Comparison of ENCODE assay signal across 18 cellular contexts in the genomic region with DNA sequence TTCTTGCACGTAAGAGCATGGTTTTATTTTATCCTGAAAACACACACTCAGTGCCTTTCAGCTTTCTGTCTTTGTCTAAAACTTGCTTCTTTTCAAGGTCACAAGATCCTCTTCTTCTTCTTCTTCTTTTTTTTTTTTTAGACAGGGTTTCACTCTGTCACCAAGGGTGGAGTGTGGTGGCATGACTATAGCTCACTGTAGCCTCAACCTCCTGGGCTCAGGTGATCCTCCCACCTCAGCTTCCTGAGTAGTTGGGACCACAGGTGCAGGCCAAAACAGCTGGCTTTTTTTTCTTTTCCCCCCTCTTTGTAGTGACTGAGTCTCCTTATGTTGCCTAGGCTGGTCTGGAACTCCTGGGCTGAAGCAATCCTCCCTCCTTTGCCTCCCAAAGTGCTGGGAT. TPM values are rescaled to one million over a fixed set of nuclear protein-coding genes. Genes with fewer than 3 reads are reported as not detected.
DNase-seq lines count a peak whose midpoint lies in the region; ATAC-seq and TF ChIP-seq lines count a peak whose summit lies in the region.
"Had no signal": no experiment of that assay in that cellular context is flagged by ENCODE, and none has a peak within 500 bp of the region (broad histone marks: within the 10 kb centered on the region; RNA-seq: fewer than 3 reads in every experiment).

No MANE protein-coding gene starts in this region.

- TF ChIP-seq CTCF in MM.1S (IDR thresholded peaks at IDR 0.05; ENCODE audit: low read length) (no peak), brain (conservative IDR thresholded peaks at IDR 0.05) (no peak), upper lobe of left lung (IDR thresholded peaks at IDR 0.05) (no peak), WTC11 (IDR thresholded peaks at IDR 0.05) (no peak)

- H3K9me3 ChIP-seq in MM.1S (replicated peaks; ENCODE audit: insufficient read depth, low read length) (no peaks in the 10 kb centered on the region), neuron (ENCODE audit: low read length) (no peaks in the 10 kb centered on the region), upper lobe of left lung (no peaks in the 10 kb centered on the region)
- H3K9me3 ChIP-seq: A549; BLaER1 treated with 17β-estradiol and CSF1 and Interleukin-3, amounts not matched to agents 10 nM and 100 nM; MG63 had no signal

- intact Hi-C loops in activated naive CD4-positive, alpha-beta T cell treated with anti-CD3 and anti-CD28 coated beads for 36 hours (cut with micrococcal nuclease), result no loop called here

- CTCF ChIA-PET in activated naive CD4-positive, alpha-beta T cell treated with anti-CD3 and anti-CD28 coated beads for 36 hours (lab: Charles Lee), result interaction anchor here (0.6 to 2.0 kb wide), 3 partner anchors 12 to 32 kb away, joined by 3 to 5 read pairs (median 4); no protein-coding TSS in a partner anchor
- CTCF ChIA-PET in WTC11 (lab: Charles Lee), result interaction anchor here (0.7 to 1.9 kb wide), 5 partner anchors 12 to 55 kb away, joined by 3 to 6 read pairs (median 4); partner anchors contain the start of genes PHKG2 and ZNF629

- no peak for DNase-seq in activated naive CD4-positive, alpha-beta T cell treated with anti-CD3 and anti-CD28 coated beads for 36 hours
- peak; percentile 66 for DNase-seq in MM.1S
- no peak for DNase-seq in upper lobe of left lung
- DNase-seq in WTC11 (ENCODE audit: low spot score), result no peak
- DNase-seq: GDM1, MG63, NCI-H1417, NCI-H187 treated with DMSO at 0.1 percent for 48 hours, PC-3 had no signal

- POLR2A ChIA-PET in WTC11 (lab: Charles Lee), result no interaction called here

- H3K27ac Mint-ChIP-seq in activated naive CD4-positive, alpha-beta T cell treated with anti-CD3 and anti-CD28 coated beads, Interleukin-2, amount 50 U/mL, for 24 hours, result no peak overlapping the region
- no peak overlapping the region for H3K27ac Mint-ChIP-seq in activated naive CD4-positive, alpha-beta T cell treated with anti-CD3 and anti-CD28 coated beads for 36 hours
- H3K27ac Mint-ChIP-seq in brain, result peak overlapping the region in 2 of 5 experiments; percentile 33 to 68
- no peak overlapping the region for H3K27ac Mint-ChIP-seq in WTC11
- H3K27ac Mint-ChIP-seq: GM23338 had no signal

- peak overlapping the region; percentile 58 for H3K4me2 ChIP-seq in MM.1S (ENCODE audit: low read depth, low read length)
- H3K4me2 ChIP-seq: A549, GM23338, KMS-11 had no signal

- peaks cover 19% of the 10 kb centered on the region for H3K4me1 Mint-ChIP-seq in activated naive CD4-positive, alpha-beta T cell treated with anti-CD3 and anti-CD28 coated beads, Interleukin-2, amount 50 U/mL, for 24 hours
- H3K4me1 Mint-ChIP-seq in activated naive CD4-positive, alpha-beta T cell treated with anti-CD3 and anti-CD28 coated beads for 36 hours (ENCODE audit: low read depth), result peaks cover 19% of the 10 kb centered on the region
- H3K4me1 Mint-ChIP-seq in brain (peaks cover 22% of the 10 kb centered on the region), WTC11 (peaks cover 14% of the 10 kb centered on the region)

- no peaks in the 10 kb centered on the region for H3K9me2 ChIP-seq in MM.1S (replicated peaks; ENCODE audit: insufficient read depth, low read length)

- H4K20me1 ChIP-seq in MM.1S (ENCODE audit: insufficient read depth, low read length), result no peaks in the 10 kb centered on the region
- H4K20me1 ChIP-seq: BLaER1 treated with 17β-estradiol and CSF1 and Interleukin-3, amounts not matched to agents 10 nM and 100 nM had no signal

- peaks cover 30% of the 10 kb centered on the region for H3F3A ChIP-seq in MM.1S (ENCODE audit: insufficient read depth, low read length)

- H3K4me3 Mint-ChIP-seq in activated naive CD4-positive, alpha-beta T cell treated with anti-CD3 and anti-CD28 coated beads, Interleukin-2, amount 50 U/mL, for 24 hours, result peak overlapping the region; percentile 19
- H3K4me3 Mint-ChIP-seq in activated naive CD4-positive, alpha-beta T cell treated with anti-CD3 and anti-CD28 coated beads for 36 hours, result no peak overlapping the region
- peak overlapping the region in 3 of 5 experiments; percentile 7 to 68 (median 15) for H3K4me3 Mint-ChIP-seq in brain
- H3K4me3 Mint-ChIP-seq in WTC11, result no peak overlapping the region
- H3K4me3 Mint-ChIP-seq: GM23338 had no signal

- no peaks in the 10 kb centered on the region for H3K79me2 ChIP-seq in MM.1S (ENCODE audit: low read length)

- H3K9ac ChIP-seq in MM.1S (ENCODE audit: low read length), result peak overlapping the region; percentile 12; the same call in 1 of the 2 replicates
- H3K9ac ChIP-seq: KMS-11 had no signal

- H3K4me1 ChIP-seq in MM.1S (ENCODE audit: low read length) (peaks cover 18% of the 10 kb centered on the region), neuron (ENCODE audit: insufficient read depth, low read length) (peaks cover 10% of the 10 kb centered on the region), upper lobe of left lung (peaks cover 13 to 23% (median 14%) of the 10 kb centered on the region in 4 donors)

- no peak for TF ChIP-seq EP300 in upper lobe of left lung (IDR thresholded peaks at IDR 0.05)

- no peaks in the 10 kb centered on the region for H3K36me3 ChIP-seq in MM.1S (replicated peaks; ENCODE audit: insufficient read depth, low read length)
- no peaks in the 10 kb centered on the region for H3K36me3 ChIP-seq in neuron (ENCODE audit: insufficient read depth, low read length)
- no peaks in the 10 kb centered on the region for H3K36me3 ChIP-seq in upper lobe of left lung
- H3K36me3 ChIP-seq: BLaER1 treated with 17β-estradiol and CSF1 and Interleukin-3, amounts not matched to agents 10 nM and 100 nM; MG63 had no signal

- H2AFZ ChIP-seq in MM.1S (ENCODE audit: low read length) (peak overlapping the region; percentile 79), neuron (ENCODE audit: low read depth, low read length) (peak overlapping the region; percentile 76)
- H2AFZ ChIP-seq: GM23338 had no signal

- no peaks in the 10 kb centered on the region for H3K36me3 Mint-ChIP-seq in activated naive CD4-positive, alpha-beta T cell treated with anti-CD3 and anti-CD28 coated beads, Interleukin-2, amount 50 U/mL, for 24 hours
- H3K36me3 Mint-ChIP-seq in activated naive CD4-positive, alpha-beta T cell treated with anti-CD3 and anti-CD28 coated beads for 36 hours (ENCODE audit: low read depth), result no peaks in the 10 kb centered on the region
- H3K36me3 Mint-ChIP-seq in brain (no peaks in the 10 kb centered on the region), WTC11 (no peaks in the 10 kb centered on the region)

- H3K4me3 ChIP-seq in MM.1S (ENCODE audit: low read length) (no peak overlapping the region), neuron (ENCODE audit: low read length) (no peak overlapping the region), upper lobe of left lung (no peak overlapping the region)
- H3K4me3 ChIP-seq: A549; BLaER1 treated with 17β-estradiol and CSF1 and Interleukin-3, amounts not matched to agents 10 nM and 100 nM; GM12878; GM23338; MG63 had no signal

- WGBS in upper lobe of left lung, 2 donors, result 53 to 75% methylated on average over 1 of the region's 1 CpG

- H3K27me3 ChIP-seq in MM.1S (replicated peaks; ENCODE audit: insufficient read depth, low read length) (no peaks in the 10 kb centered on the region), neuron (ENCODE audit: insufficient read depth, low read length) (no peaks in the 10 kb centered on the region), upper lobe of left lung (no peaks in the 10 kb centered on the region)
- H3K27me3 ChIP-seq: MG63 had no signal

- H3K9me3 Mint-ChIP-seq in activated naive CD4-positive, alpha-beta T cell treated with anti-CD3 and anti-CD28 coated beads, Interleukin-2, amount 50 U/mL, for 24 hours, result no peaks in the 10 kb centered on the region
- no peaks in the 10 kb centered on the region for H3K9me3 Mint-ChIP-seq in activated naive CD4-positive, alpha-beta T cell treated with anti-CD3 and anti-CD28 coated beads for 36 hours
- H3K9me3 Mint-ChIP-seq in brain (no peaks in the 10 kb centered on the region), WTC11 (no peaks in the 10 kb centered on the region)

- ATAC-seq in upper lobe of left lung (ENCODE audit: low FRiP score in 2 of 2) (no peak), WTC11 (no peak), GM21367 (IDR thresholded peaks at IDR 0.05; ENCODE audit: unreplicated experiment) (no peak)
- ATAC-seq: A549, GM12878, GM23338, PC-3 had no signal

- H3K27ac ChIP-seq in MM.1S (ENCODE audit: low read length) (peak overlapping the region; percentile 84), upper lobe of left lung (no peak overlapping the region)
- H3K27ac ChIP-seq: A549, KMS-11 had no signal

- no peaks in the 10 kb centered on the region for H3K27me3 Mint-ChIP-seq in activated naive CD4-positive, alpha-beta T cell treated with anti-CD3 and anti-CD28 coated beads, Interleukin-2, amount 50 U/mL, for 24 hours
- no peaks in the 10 kb centered on the region for H3K27me3 Mint-ChIP-seq in activated naive CD4-positive, alpha-beta T cell treated with anti-CD3 and anti-CD28 coated beads for 36 hours (ENCODE audit: low read depth)
- H3K27me3 Mint-ChIP-seq in brain (peaks cover 4% of the 10 kb centered on the region), WTC11 (ENCODE audit: low read depth) (peaks cover 73% of the 10 kb centered on the region)

- no peak for TF ChIP-seq POLR2A in upper lobe of left lung (IDR thresholded peaks at IDR 0.05)

TF ChIP-seq in WTC11, 78 proteins besides CTCF, POLR2A, EP300 and RAD21 (continues in another document):
- TF ChIP-seq NR2C2 (CRISPR knock-in tag; IDR thresholded peaks at IDR 0.05), result no peak
- TF ChIP-seq NFE2L1 (CRISPR knock-in tag; IDR thresholded peaks at IDR 0.05), result no peak

RNA-seq across cellular contexts. Expression of gene ZNF629, which starts 16.0 kb away (rescaled TPM):
- total RNA-seq in activated naive CD4-positive, alpha-beta T cell treated with anti-CD3 and anti-CD28 coated beads for 36 hours, result 1 to 10 TPM; 2.1 to 2.3 TPM
- 22.0 TPM for polyA plus RNA-seq in brain (ENCODE audit: insufficient read depth, low read depth, low replicate concordance)
- total RNA-seq in upper lobe of left lung (10 to 100 TPM; 13.1 to 32.5 (median 14.8) TPM), WTC11 (2021) (18.7 to 20.0 TPM (median 19.7 TPM) in 3 replicates)

RNA-seq across cellular contexts. Expression of gene RNF40, which starts 40.8 kb away (rescaled TPM):
- 10 to 100 TPM; 51.1 to 61.0 TPM for total RNA-seq in activated naive CD4-positive, alpha-beta T cell treated with anti-CD3 and anti-CD28 coated beads for 36 hours
- 225 TPM for polyA plus RNA-seq in brain (ENCODE audit: insufficient read depth, low read depth, low replicate concordance)
- 100 to 1,000 TPM in 2 of 6 donors, 10 to 100 TPM in 4; 69.9 to 137 (median 95.2) TPM for total RNA-seq in upper lobe of left lung
- 63.7 to 77.1 TPM (median 66.9 TPM) in 3 replicates for total RNA-seq in WTC11 (2021)

RNA-seq across cellular contexts. Expression of gene CFAP119, which starts 41.1 kb away (rescaled TPM):
- 1 to 10 TPM; 2.0 to 2.3 TPM for total RNA-seq in activated naive CD4-positive, alpha-beta T cell treated with anti-CD3 and anti-CD28 coated beads for 36 hours
- polyA plus RNA-seq in brain (ENCODE audit: insufficient read depth, low read depth, low replicate concordance), result 13.4 TPM
- total RNA-seq in upper lobe of left lung (10 to 100 TPM in 4 of 6 donors, 1 to 10 TPM in 2; 6.1 to 45.1 (median 16.0) TPM), WTC11 (2021) (4.6 to 6.6 TPM (median 6.2 TPM) in 3 replicates)

RNA-seq across cellular contexts. Expression of gene PHKG2, which starts 54.7 kb away (rescaled TPM):
- 10 to 100 TPM; 23.3 to 26.4 TPM for total RNA-seq in activated naive CD4-positive, alpha-beta T cell treated with anti-CD3 and anti-CD28 coated beads for 36 hours
- 39.0 TPM for polyA plus RNA-seq in brain (ENCODE audit: insufficient read depth, low read depth, low replicate concordance)
- total RNA-seq in upper lobe of left lung (10 to 100 TPM; 27.4 to 70.2 (median 33.5) TPM), WTC11 (2021) (40.8 to 50.5 TPM (median 45.0 TPM) in 3 replicates)

Comparison
In these comparisons a context has a peak if more than half of its experiments do, and no peak if none do; other contexts are left out.
1. H3K4me3 Mint-ChIP-seq: peak in activated naive CD4-positive, alpha-beta T cell treated with anti-CD3 and anti-CD28 coated beads, Interleukin-2, amount 50 U/mL, for 24 hours (single experiment) and brain (3 of 5); none in activated naive CD4-positive, alpha-beta T cell treated with anti-CD3 and anti-CD28 coated beads for 36 hours (single experiment) and WTC11 (single experiment).